ENCODE assay signal across 10 cellular contexts in the genomic region with DNA sequence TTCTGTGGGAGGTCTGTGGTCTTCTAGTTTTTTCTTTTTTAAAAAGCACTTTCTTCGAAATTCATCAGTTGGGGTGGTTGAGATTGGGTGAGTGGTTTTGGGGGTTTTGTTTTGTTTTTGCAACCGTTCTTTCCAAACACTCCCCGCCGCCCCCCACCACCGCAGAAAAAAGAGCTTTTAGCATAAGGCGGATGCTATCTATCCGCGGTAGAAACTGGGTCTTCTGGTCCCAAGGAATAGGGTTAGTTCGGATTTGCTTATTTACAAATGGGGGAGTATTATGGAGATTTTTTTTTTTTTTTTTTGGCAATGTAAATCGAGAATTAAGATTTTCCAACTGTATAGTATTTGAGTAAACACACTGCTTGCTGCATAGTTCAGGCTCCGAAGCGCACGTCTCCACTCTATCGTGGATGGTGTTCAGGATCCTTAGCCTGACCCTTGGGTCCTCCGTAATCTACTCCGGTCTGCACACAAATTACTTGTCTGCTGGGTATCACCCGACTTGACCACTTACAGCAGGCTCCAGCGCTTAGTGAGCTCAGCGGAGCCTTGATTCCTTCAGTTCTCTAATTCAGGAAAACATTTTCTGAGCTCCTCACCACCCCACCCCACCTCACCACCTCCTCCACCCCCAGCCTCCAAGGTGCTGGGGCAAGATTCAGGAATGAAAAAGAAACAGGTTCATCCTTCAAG. TPM values are rescaled to one million over a fixed set of nuclear protein-coding genes. Genes with fewer than 3 reads are reported as not detected.
DNase-seq lines count a peak whose midpoint lies in the region; ATAC-seq, FAIRE-seq and TF ChIP-seq lines count a peak whose summit lies in the region.
"Had no signal": no experiment of that assay in that cellular context is flagged by ENCODE, and none has a peak within 500 bp of the region (broad histone marks: within the 10 kb centered on the region; RNA-seq: fewer than 3 reads in every experiment).

No MANE protein-coding gene starts in this region.

- H3K27me3 ChIP-seq in H9 (ENCODE audit: insufficient read depth, low read length) (peaks cover 24% of the 10 kb centered on the region; the same call in 1 of the 2 replicates), MG63 (peaks cover 5% of the 10 kb centered on the region; the same call in 1 of the 2 replicates)
- H3K27me3 ChIP-seq in naive thymus-derived CD4-positive, alpha-beta T cell (ENCODE audit: control insufficient read depth in 2 of 2, insufficient read depth in 2 of 2, low read length in 2 of 2): no peaks in the 10 kb centered on the region

- H4K8ac ChIP-seq in H9 (replicated peaks; ENCODE audit: insufficient read length, low read depth, low read length): no peak overlapping the region

- H2BK15ac ChIP-seq in H9 (ENCODE audit: low read depth, low read length): no peak overlapping the region

- no peak overlapping the region for H3K56ac ChIP-seq in H9 (ENCODE audit: insufficient read length, low read depth, low read length)

- H2BK5ac ChIP-seq in H9 (ENCODE audit: insufficient read length, low read length): no peak overlapping the region

- peaks cover 25% of the 10 kb centered on the region for H3K23me2 ChIP-seq in H9 (ENCODE audit: insufficient read length, low read depth, low read length, poor library complexity, severe bottlenecking)

- no peaks in the 10 kb centered on the region for H4K20me1 ChIP-seq in H9 (ENCODE audit: control insufficient read depth, insufficient read depth, insufficient read length)

- H2AFZ ChIP-seq in H9 (ENCODE audit: low read length): peak overlapping the region; percentile 54

- FAIRE-seq in A549 (lab: Jason Lieb, UNC): no peak
- FAIRE-seq: colon had no signal

- WGBS in A549 (ENCODE audit: missing lambda C conversion rate): 73% methylated on average over 19 of the region's 19 CpGs
- WGBS in H9 (ENCODE audit: extremely low coverage, insufficient read length, low lambda C conversion rate): no CpG with 5 or more reads among the region's 19 CpGs

- H3K4me2 ChIP-seq in A549: peak overlapping the region; percentile 83
- peak overlapping the region; percentile 92 for H3K4me2 ChIP-seq in H9 (ENCODE audit: insufficient read depth, insufficient read length, low read length)

- H4K5ac ChIP-seq in H9 (ENCODE audit: insufficient read length, low read depth, low read length): no peak overlapping the region

- CTCF ChIA-PET in A549 (lab: Yijun Ruan, JAX): interaction anchor here (0.6 to 3.9 kb wide), 4 partner anchors 11 to 276 kb away, joined by 3 to 16 read pairs (median 5); no protein-coding TSS in a partner anchor
- CTCF ChIA-PET in naive thymus-derived CD4-positive, alpha-beta T cell (lab: Charles Lee): interaction anchor here (0.8 to 1.8 kb wide), 2 partner anchors 40 to 46 kb away, joined by 3 to 11 read pairs; no protein-coding TSS in a partner anchor

- no peak overlapping the region for H3K14ac ChIP-seq in H9 (ENCODE audit: insufficient read depth, low read length)

- H3K27me3 Mint-ChIP-seq in H9 (ENCODE audit: low read depth): peaks cover 66% of the 10 kb centered on the region
- H3K27me3 Mint-ChIP-seq in naive thymus-derived CD4-positive, alpha-beta T cell: peaks cover 28 to 69% (median 44%) of the 10 kb centered on the region in 5 donors

- no peaks in the 10 kb centered on the region for H3K79me1 ChIP-seq in H9 (ENCODE audit: insufficient read depth, low read depth, low read length, poor library complexity, severe bottlenecking)

- TF ChIP-seq CTCF in A549 (IDR thresholded peaks at IDR 0.05) (no peak), H9 (conservative IDR thresholded peaks at IDR 0.05) (no peak), cardiac fibroblast (IDR thresholded peaks at IDR 0.05; ENCODE audit: low read depth, low read length) (no peak)

- H3K4me3 Mint-ChIP-seq in H9: peak overlapping the region; percentile 78 to 92
- H3K4me3 Mint-ChIP-seq in naive thymus-derived CD4-positive, alpha-beta T cell: peak overlapping the region; percentile 16 to 88 (median 79)

- peaks cover 0 to 4% (median 0%) of the 10 kb centered on the region in 3 experiments for H3K36me3 ChIP-seq in naive thymus-derived CD4-positive, alpha-beta T cell (ENCODE audit: control insufficient read depth in 2 of 3, insufficient read depth in 3 of 3, low read length in 3 of 3)
- no peaks in the 10 kb centered on the region for H3K36me3 ChIP-seq in MG63

- no peak overlapping the region for H3K4ac ChIP-seq in H9 (ENCODE audit: low read depth, low read length)

- intact Hi-C loops in naive thymus-derived CD4-positive, alpha-beta T cell (cut with micrococcal nuclease): no loop called here

- no peak for TF ChIP-seq EP300 in A549 (IDR thresholded peaks at IDR 0.05)

- no peak overlapping the region for H3K23ac ChIP-seq in H9 (ENCODE audit: insufficient read length, low read depth, low read length)

- POLR2A ChIA-PET in A549 (lab: Yijun Ruan, JAX): interaction anchor here (0.8 to 1.8 kb wide), 3 partner anchors 105 to 272 kb away, joined by 3 to 5 read pairs (median 4); no protein-coding TSS in a partner anchor
- POLR2A ChIA-PET in naive thymus-derived CD4-positive, alpha-beta T cell (lab: Charles Lee): interaction anchor here (1.2 to 2.3 kb wide), 3 partner anchors 40 to 1289 kb away, joined by 6 to 7 read pairs (median 6); a partner anchor contains a TSS

- no peak for TF ChIP-seq POLR2A in A549 (IDR thresholded peaks at IDR 0.05; ENCODE audit: low read length)

- no peak overlapping the region for H3K9ac ChIP-seq in H9 (ENCODE audit: extremely low read depth, insufficient read length, low read length)

- H3K4me1 Mint-ChIP-seq in H9: peaks cover 28 to 37% of the 10 kb centered on the region in 2 experiments
- H3K4me1 Mint-ChIP-seq in naive thymus-derived CD4-positive, alpha-beta T cell: peaks cover 5 to 62% (median 46%) of the 10 kb centered on the region in 7 donors

- ATAC-seq in A549 (no peak), GM21619 (IDR thresholded peaks at IDR 0.05; ENCODE audit: unreplicated experiment) (no peak), GM18498 (IDR thresholded peaks at IDR 0.05; ENCODE audit: unreplicated experiment) (no peak)
- no peak for ATAC-seq in naive thymus-derived CD4-positive, alpha-beta T cell

- H3T11ph ChIP-seq in H9 (ENCODE audit: low read length): no peak overlapping the region

- no peak overlapping the region for H3K27ac Mint-ChIP-seq in H9
- H3K27ac Mint-ChIP-seq in naive thymus-derived CD4-positive, alpha-beta T cell: peak overlapping the region in 3 of 9 donors; percentile 38 to 71 (median 46)

- no peak overlapping the region for H2BK120ac ChIP-seq in H9 (ENCODE audit: low read depth, low read length, poor library complexity, severe bottlenecking)

- H2BK20ac ChIP-seq in H9 (ENCODE audit: low read depth, low read length, poor library complexity, severe bottlenecking): no peak overlapping the region

- H3K4me1 ChIP-seq in A549 (peaks cover 45% of the 10 kb centered on the region), H9 (ENCODE audit: insufficient read depth, low read length) (peaks cover 9% of the 10 kb centered on the region)
- H3K4me1 ChIP-seq in naive thymus-derived CD4-positive, alpha-beta T cell (ENCODE audit: control insufficient read depth in 2 of 2, insufficient read depth in 2 of 2, low read length in 2 of 2): peaks cover 0 to 3% of the 10 kb centered on the region in 2 donors

- no peak for DNase-seq in A549 (ENCODE audit: low read depth in 1 of 2, low spot score in 1 of 2)
- DNase-seq in H9: no peak
- no peak for DNase-seq in cardiac fibroblast (ENCODE audit: low read depth in 2 of 2)
- DNase-seq in naive thymus-derived CD4-positive, alpha-beta T cell: no peak
- no peak for DNase-seq in GM03348 (ENCODE audit: low spot score)
- DNase-seq in MG63: no peak
- DNase-seq: T1000 had no signal

- no peaks in the 10 kb centered on the region for H3K79me2 ChIP-seq in H9 (ENCODE audit: insufficient read depth, low read length)

- H3K27ac ChIP-seq in A549 (peak overlapping the region; percentile 90 to 96), H9 (ENCODE audit: insufficient read length, low read depth, low read length) (no peak overlapping the region)
- H3K27ac ChIP-seq in naive thymus-derived CD4-positive, alpha-beta T cell (ENCODE audit: low read depth, low read length): no peak overlapping the region

- H3K4me3 ChIP-seq in A549 (peak overlapping the region; percentile 76), cardiac fibroblast (replicated peaks in 1 of 2; ENCODE audit: low read depth in 2 of 2, low read length in 2 of 2) (peak overlapping the region; percentile 48 to 77), MG63 (no peak overlapping the region)
- H3K4me3 ChIP-seq in naive thymus-derived CD4-positive, alpha-beta T cell (ENCODE audit: low read length): no peak overlapping the region

- H3K9me3 Mint-ChIP-seq in H9: no peaks in the 10 kb centered on the region
- peaks cover 0 to 5% (median 0%) of the 10 kb centered on the region in 11 donors for H3K9me3 Mint-ChIP-seq in naive thymus-derived CD4-positive, alpha-beta T cell

- H2BK12ac ChIP-seq in H9 (ENCODE audit: insufficient read length, low read depth, low read length): no peak overlapping the region

- H2AK5ac ChIP-seq in H9 (ENCODE audit: insufficient read length, low read length): no peak overlapping the region

- peaks cover 0 to 1% (median 0%) of the 10 kb centered on the region in 3 experiments; a peak in 1 of 7 replicates for H3K36me3 Mint-ChIP-seq in H9 (ENCODE audit: insufficient read depth in 1 of 3, low read depth in 3 of 3)
- H3K36me3 Mint-ChIP-seq in naive thymus-derived CD4-positive, alpha-beta T cell: peaks cover 0 to 2% (median 0%) of the 10 kb centered on the region in 5 donors

- H4K91ac ChIP-seq in H9 (ENCODE audit: insufficient read length, low read depth, low read length): no peak overlapping the region

- H3K9me3 ChIP-seq in A549 (no peaks in the 10 kb centered on the region), H9 (ENCODE audit: control insufficient read depth, low read depth, low read length) (no peaks in the 10 kb centered on the region), MG63 (no peaks in the 10 kb centered on the region)
- H3K9me3 ChIP-seq in naive thymus-derived CD4-positive, alpha-beta T cell (ENCODE audit: control insufficient read depth in 2 of 3, low read length in 3 of 3): no peaks in the 10 kb centered on the region

- H3K18ac ChIP-seq in H9 (ENCODE audit: insufficient read length, low read depth, low read length): no peak overlapping the region

- no peak for TF ChIP-seq RAD21 in A549 (conservative IDR thresholded peaks at IDR 0.05 in 1 of 2, IDR thresholded peaks at IDR 0.05 in 1 of 2)

TF ChIP-seq in A549, 52 proteins besides CTCF, POLR2A, EP300 and RAD21 (continues in another document):
- TF ChIP-seq MYC (IDR thresholded peaks at IDR 0.05; ENCODE audit: borderline replicate concordance, low read length): no peak
- TF ChIP-seq TP53 (CRISPR knock-in tag; IDR thresholded peaks at IDR 0.05): no peak

RNA-seq across cellular contexts. Expression of a gene that starts 0.8 kb away (rescaled TPM):
- polyA plus RNA-seq in A549 (2011; rRNA removed) (189 and 210 TPM in 2 replicates), A549 (2017; fragmentation: RNase III; extraction: RNeasy Plus Mini Kit Qiagen cat#74134 plus additional on column Dnase treatment) (123 to 134 TPM (median 129 TPM) in 3 replicates)
- 35.0 and 38.0 TPM in 2 replicates for polyA plus RNA-seq in A549 (2012; cell fraction: cytosol; rRNA removed)
- 41.3 and 67.1 TPM in 2 replicates for polyA plus RNA-seq in A549 (2012; cell fraction: nucleus; rRNA removed)
- polyA minus RNA-seq in A549 (2011; rRNA and poly(A)+ RNA removed): 198 and 200 TPM in 2 replicates
- total RNA-seq in H9 (2021): 1.8 and 2.3 TPM in 2 replicates
- 10 to 100 TPM in 1 of 5 experiments, 1 to 10 TPM in 3, not detected in 1; 5.2 to 13.6 (median 8.5) TPM for total RNA-seq in naive thymus-derived CD4-positive, alpha-beta T cell
- 1 to 10 TPM; 2.1 to 2.8 TPM for polyA plus RNA-seq in naive thymus-derived CD4-positive, alpha-beta T cell
- 0.79 and 1.5 TPM in 2 replicates for total RNA-seq in MG63 (2014; rRNA removed; shearing (Covaris generic); ENCODE audit: low replicate concordance)

Comparison
In these comparisons a context has a peak if more than half of its experiments do, and no peak if none do; other contexts are left out.
1. H3K27ac ChIP-seq: peak in A549 (2 of 2); none in H9 (single experiment) and naive thymus-derived CD4-positive, alpha-beta T cell (single experiment).
2. H3K4me3 ChIP-seq: peak in A549 (single experiment) and cardiac fibroblast (2 of 2); none in naive thymus-derived CD4-positive, alpha-beta T cell (single experiment) and MG63 (single experiment).